1 cellular context compared by ENCODE assay signal in the genomic region with DNA sequence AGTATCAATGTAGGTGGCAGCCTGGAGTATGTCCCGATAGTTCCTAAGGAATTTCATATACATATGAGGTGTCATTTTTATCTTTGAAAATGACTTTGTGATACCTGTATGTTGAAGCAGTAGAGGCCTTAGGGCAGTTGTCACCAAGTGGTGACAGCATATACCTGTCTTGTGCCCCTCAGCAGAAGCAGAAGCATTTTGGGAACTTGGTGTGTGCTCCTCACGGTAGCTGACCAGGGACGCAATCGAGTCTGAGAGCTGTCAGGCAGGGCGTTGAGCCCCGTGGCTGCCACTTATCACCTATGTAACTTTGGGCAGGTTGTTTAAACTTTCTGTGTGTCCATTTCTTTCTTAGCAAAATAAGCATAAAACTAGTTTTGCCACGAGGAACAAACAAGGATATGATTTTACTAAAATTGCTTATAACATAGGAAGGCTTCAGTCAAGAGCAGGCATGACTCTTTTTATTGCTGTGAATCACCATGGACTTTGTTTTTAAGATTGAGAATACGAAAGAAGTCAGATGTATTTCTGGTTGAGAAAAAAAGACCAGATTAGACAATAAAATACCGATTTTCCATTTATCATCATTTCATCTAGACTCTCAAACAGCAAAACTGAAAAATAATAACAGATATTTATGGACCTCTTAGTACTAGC.
TF ChIP-seq lines count a peak whose summit lies in the region.

No MANE protein-coding gene starts in this region.

TF ChIP-seq in K562, 482 proteins besides CTCF, POLR2A, EP300 and RAD21 (continued from another document):
- TF ChIP-seq ZNF778 (CRISPR knock-in tag; IDR thresholded peaks at IDR 0.05), result no peak
- no peak for TF ChIP-seq ZNF175 (CRISPR knock-in tag; IDR thresholded peaks at IDR 0.05; ENCODE audit: low read depth)
- no peak for TF ChIP-seq ZNF511 (CRISPR knock-in tag; IDR thresholded peaks at IDR 0.05)
- no peak for TF ChIP-seq SREBF1 (IDR thresholded peaks at IDR 0.05; ENCODE audit: borderline replicate concordance, low read depth, low read length)
- TF ChIP-seq, protein P1, sequence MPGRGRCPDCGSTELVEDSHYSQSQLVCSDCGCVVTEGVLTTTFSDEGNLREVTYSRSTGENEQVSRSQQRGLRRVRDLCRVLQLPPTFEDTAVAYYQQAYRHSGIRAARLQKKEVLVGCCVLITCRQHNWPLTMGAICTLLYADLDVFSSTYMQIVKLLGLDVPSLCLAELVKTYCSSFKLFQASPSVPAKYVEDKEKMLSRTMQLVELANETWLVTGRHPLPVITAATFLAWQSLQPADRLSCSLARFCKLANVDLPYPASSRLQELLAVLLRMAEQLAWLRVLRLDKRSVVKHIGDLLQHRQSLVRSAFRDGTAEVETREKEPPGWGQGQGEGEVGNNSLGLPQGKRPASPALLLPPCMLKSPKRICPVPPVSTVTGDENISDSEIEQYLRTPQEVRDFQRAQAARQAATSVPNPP (IDR thresholded peaks at IDR 0.05; ENCODE audit: borderline replicate concordance, insufficient read depth, insufficient read length), result no peak
- no peak for TF ChIP-seq ZNF133 (CRISPR knock-in tag; IDR thresholded peaks at IDR 0.05)
- no peak for TF ChIP-seq NCOA6 (IDR thresholded peaks at IDR 0.05)
- TF ChIP-seq, protein P2, sequence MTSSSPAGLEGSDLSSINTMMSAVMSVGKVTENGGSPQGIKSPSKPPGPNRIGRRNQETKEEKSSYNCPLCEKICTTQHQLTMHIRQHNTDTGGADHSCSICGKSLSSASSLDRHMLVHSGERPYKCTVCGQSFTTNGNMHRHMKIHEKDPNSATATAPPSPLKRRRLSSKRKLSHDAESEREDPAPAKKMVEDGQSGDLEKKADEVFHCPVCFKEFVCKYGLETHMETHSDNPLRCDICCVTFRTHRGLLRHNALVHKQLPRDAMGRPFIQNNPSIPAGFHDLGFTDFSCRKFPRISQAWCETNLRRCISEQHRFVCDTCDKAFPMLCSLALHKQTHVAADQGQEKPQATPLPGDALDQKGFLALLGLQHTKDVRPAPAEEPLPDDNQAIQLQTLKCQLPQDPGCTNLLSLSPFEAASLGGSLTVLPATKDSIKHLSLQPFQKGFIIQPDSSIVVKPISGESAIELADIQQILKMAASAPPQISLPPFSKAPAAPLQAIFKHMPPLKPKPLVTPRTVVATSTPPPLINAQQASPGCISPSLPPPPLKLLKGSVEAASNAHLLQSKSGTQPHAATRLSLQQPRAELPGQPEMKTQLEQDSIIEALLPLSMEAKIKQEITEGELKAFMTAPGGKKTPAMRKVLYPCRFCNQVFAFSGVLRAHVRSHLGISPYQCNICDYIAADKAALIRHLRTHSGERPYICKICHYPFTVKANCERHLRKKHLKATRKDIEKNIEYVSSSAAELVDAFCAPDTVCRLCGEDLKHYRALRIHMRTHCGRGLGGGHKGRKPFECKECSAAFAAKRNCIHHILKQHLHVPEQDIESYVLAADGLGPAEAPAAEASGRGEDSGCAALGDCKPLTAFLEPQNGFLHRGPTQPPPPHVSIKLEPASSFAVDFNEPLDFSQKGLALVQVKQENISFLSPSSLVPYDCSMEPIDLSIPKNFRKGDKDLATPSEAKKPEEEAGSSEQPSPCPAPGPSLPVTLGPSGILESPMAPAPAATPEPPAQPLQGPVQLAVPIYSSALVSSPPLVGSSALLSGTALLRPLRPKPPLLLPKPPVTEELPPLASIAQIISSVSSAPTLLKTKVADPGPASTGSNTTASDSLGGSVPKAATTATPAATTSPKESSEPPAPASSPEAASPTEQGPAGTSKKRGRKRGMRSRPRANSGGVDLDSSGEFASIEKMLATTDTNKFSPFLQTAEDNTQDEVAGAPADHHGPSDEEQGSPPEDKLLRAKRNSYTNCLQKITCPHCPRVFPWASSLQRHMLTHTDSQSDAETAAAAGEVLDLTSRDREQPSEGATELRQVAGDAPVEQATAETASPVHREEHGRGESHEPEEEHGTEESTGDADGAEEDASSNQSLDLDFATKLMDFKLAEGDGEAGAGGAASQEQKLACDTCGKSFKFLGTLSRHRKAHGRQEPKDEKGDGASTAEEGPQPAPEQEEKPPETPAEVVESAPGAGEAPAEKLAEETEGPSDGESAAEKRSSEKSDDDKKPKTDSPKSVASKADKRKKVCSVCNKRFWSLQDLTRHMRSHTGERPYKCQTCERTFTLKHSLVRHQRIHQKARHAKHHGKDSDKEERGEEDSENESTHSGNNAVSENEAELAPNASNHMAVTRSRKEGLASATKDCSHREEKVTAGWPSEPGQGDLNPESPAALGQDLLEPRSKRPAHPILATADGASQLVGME (CRISPR knock-in tag; IDR thresholded peaks at IDR 0.05), result no peak
- no peak for TF ChIP-seq RBM25 (IDR thresholded peaks at IDR 0.05; ENCODE audit: low read depth, low read length, severe bottlenecking)
- TF ChIP-seq KDM5B (IDR thresholded peaks at IDR 0.05; ENCODE audit: insufficient replicate concordance, low read depth, low read length), result no peak
- no peak for TF ChIP-seq EHMT2 (IDR thresholded peaks at IDR 0.05)
TF ChIP-seq in K562: peak in this region for 0.
